16 cellular contexts compared by ENCODE assay signal in the genomic region with DNA sequence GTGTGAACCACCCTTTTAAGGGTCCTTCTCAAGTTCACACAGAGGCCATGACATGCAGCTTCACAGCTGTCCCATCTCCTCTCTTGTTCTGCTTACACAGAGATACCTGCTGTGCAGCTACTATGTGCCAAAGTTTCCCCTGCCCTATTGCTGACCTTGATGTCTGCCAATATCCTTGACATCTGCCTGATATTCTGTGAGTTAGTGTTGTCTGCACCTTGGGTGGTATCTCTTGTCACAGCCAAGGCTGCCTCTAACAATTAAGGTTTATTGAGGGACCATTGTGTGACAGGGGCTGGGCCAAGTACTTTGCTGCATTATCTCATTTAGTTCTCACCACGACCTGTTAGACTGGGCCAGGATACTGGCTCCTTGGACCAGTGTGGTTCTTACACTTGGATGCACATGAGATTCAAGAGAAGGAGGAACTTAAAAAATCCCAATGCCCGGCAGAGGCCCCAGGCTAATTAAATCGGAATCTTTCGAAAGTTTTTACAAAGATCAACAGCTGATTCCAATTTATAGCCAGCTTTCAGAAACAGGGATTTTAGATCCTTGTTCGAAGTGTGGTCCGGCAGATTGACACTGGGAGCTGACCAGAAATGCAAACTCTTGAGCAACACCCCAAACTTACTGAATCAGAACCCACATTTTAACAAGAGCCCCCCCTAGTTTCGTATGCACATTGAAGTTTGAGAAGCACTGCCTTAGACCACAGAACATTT.
DNase-seq lines count a peak whose midpoint lies in the region; ATAC-seq and TF ChIP-seq lines count a peak whose summit lies in the region.
"Had no signal": no experiment of that assay in that cellular context is flagged by ENCODE, and none has a peak within 500 bp of the region (broad histone marks: within the 10 kb centered on the region; RNA-seq: fewer than 3 reads in every experiment).

No MANE protein-coding gene starts in this region.

- H3K4me3 ChIP-seq in AG09309 (ENCODE audit: control insufficient read depth, low read depth, low read length): no peak overlapping the region
- H3K4me3 ChIP-seq in fibroblast of mammary gland (ENCODE audit: control insufficient read depth, low read depth, low read length): no peak overlapping the region

- DNase-seq in AG09309 (ENCODE audit: low read depth) (peak; percentile 48), AG20443 (ENCODE audit: low spot score) (peak; percentile 20), NOMO-1 treated with DMSO at 0.1 percent for 48 hours (lab: John Stamatoyannopoulos, UW; ENCODE audit: unreplicated experiment) (peak; percentile 46), fibroblast of mammary gland (ENCODE audit: low read depth) (peak; percentile 4), foreskin melanocyte (no peak), 8988T (no peak)
- DNase-seq: C1 segment of cervical spinal cord, COR-L47, DMS153, H9, Karpas-422, NCI-H1436 treated with DMSO at 0.1 percent for 48 hours, NCI-H345, NCI-H526 treated with DMSO at 0.1 percent for 48 hours, SIG-M5 had no signal

- TF ChIP-seq CTCF in AG09309 (IDR thresholded peaks at IDR 0.05; ENCODE audit: control insufficient read depth, insufficient read depth, low read depth, low read length, missing control alignments) (no peak), fibroblast of mammary gland (conservative IDR thresholded peaks at IDR 0.05; ENCODE audit: control insufficient read depth, insufficient read depth, low read depth, low read length) (no peak)

- no peak for ATAC-seq in GM18511 (IDR thresholded peaks at IDR 0.05; ENCODE audit: unreplicated experiment)

Comparison
In these comparisons a context has a peak if more than half of its experiments do, and no peak if none do; other contexts are left out.
1. DNase-seq: peak in AG09309 (single experiment), AG20443 (single experiment), NOMO-1 treated with DMSO at 0.1 percent for 48 hours (single experiment) and fibroblast of mammary gland (single experiment); none in foreskin melanocyte (single experiment) and 8988T (single experiment).